ENCODE assay signal across 17 cellular contexts in the genomic region with DNA sequence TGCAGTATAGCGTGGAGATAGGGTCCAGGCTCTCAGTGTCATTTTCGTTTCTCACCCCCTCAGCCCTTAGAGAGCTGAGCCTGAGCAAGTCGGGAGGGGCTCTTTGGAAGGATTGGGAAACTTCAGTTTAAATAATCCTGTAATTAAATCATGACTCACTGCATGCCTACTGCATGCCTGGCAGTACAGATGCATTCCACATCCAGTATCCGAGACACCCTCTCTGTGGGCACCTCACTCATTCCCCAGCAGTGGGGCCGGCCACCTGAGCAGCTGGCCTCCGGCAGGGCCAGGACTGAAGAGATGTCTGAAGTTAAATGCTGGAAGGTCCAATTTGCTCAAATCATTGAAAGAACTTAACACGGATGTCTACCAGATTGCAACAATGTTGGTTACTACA.
DNase-seq lines count a peak whose midpoint lies in the region; ATAC-seq, FAIRE-seq and TF ChIP-seq lines count a peak whose summit lies in the region.
"Had no signal": no experiment of that assay in that cellular context is flagged by ENCODE, and none has a peak within 500 bp of the region (broad histone marks: within the 10 kb centered on the region; RNA-seq: fewer than 3 reads in every experiment).

No MANE protein-coding gene starts in this region.

- H3K4me3 Mint-ChIP-seq in HFFc6: no peak overlapping the region
- no peak overlapping the region for H3K4me3 Mint-ChIP-seq in activated T-helper 17 cell treated with anti-CD3 and anti-CD28 coated beads, Interleukin-2, amount 50 U/mL, for 72 hours
- H3K4me3 Mint-ChIP-seq: activated CD8-positive, alpha-beta T cell treated with anti-CD3 and anti-CD28 coated beads, Interleukin-2, amount 10 ng/mL, durations not matched to agents 7 days and 5 days; CD4-positive, CD25-positive, alpha-beta regulatory T cell had no signal

- no peak for TF ChIP-seq CTCF in HFFc6 (IDR thresholded peaks at IDR 0.05)

- H3K4me1 Mint-ChIP-seq in HFFc6 (ENCODE audit: low read depth): peaks cover 14% of the 10 kb centered on the region
- no peaks in the 10 kb centered on the region for H3K4me1 Mint-ChIP-seq in activated T-helper 17 cell treated with anti-CD3 and anti-CD28 coated beads, Interleukin-2, amount 50 U/mL, for 72 hours

- FAIRE-seq in urothelium cell line (lab: Jason Lieb, UNC): no peak

- no peaks in the 10 kb centered on the region for H3K36me3 Mint-ChIP-seq in HFFc6 (ENCODE audit: low read depth)
- H3K36me3 Mint-ChIP-seq in activated T-helper 17 cell treated with anti-CD3 and anti-CD28 coated beads, Interleukin-2, amount 50 U/mL, for 72 hours (ENCODE audit: low read depth): no peaks in the 10 kb centered on the region
- H3K36me3 Mint-ChIP-seq: CD4-positive, CD25-positive, alpha-beta regulatory T cell had no signal

- no peaks in the 10 kb centered on the region for H3K9me3 Mint-ChIP-seq in HFFc6
- no peaks in the 10 kb centered on the region for H3K9me3 Mint-ChIP-seq in activated T-helper 17 cell treated with anti-CD3 and anti-CD28 coated beads, Interleukin-2, amount 50 U/mL, for 72 hours

- peak; percentile 45 for DNase-seq in HFFc6
- DNase-seq in T1000 (lab: John Stamatoyannopoulos, UW): peak; percentile 20
- peak; percentile 26 for DNase-seq in hepatic stellate cell (ENCODE audit: low spot score)
- DNase-seq in urothelium cell line (ENCODE audit: low spot score): peak; percentile 68
- no peak for DNase-seq in foreskin melanocyte
- DNase-seq: activated CD8-positive, alpha-beta T cell treated with anti-CD3 and anti-CD28 coated beads, Interleukin-2, amount 10 ng/mL, durations not matched to agents 7 days and 5 days; CD4-positive, CD25-positive, alpha-beta regulatory T cell; effector CD8-positive, alpha-beta T cell; left cardiac atrium; NCI-H2029; NCI-H774; SIG-M5; stimulated activated CD4-positive, alpha-beta T cell treated with anti-CD3 and anti-CD28 coated beads, Interleukin-1b, Interleukin-23, amount 100 ng/mL, for 48 hours; stimulated activated CD8-positive, alpha-beta memory T cell treated with anti-CD3 and anti-CD28 coated beads, Interleukin-4, amount 100 ng/mL, for 48 hours; tibial artery had no signal

- no peak overlapping the region for H3K27ac Mint-ChIP-seq in HFFc6
- no peak overlapping the region for H3K27ac Mint-ChIP-seq in activated T-helper 17 cell treated with anti-CD3 and anti-CD28 coated beads, Interleukin-2, amount 50 U/mL, for 72 hours
- H3K27ac Mint-ChIP-seq: activated CD8-positive, alpha-beta T cell treated with anti-CD3 and anti-CD28 coated beads, Interleukin-2, amount 10 ng/mL, durations not matched to agents 7 days and 5 days; CD4-positive, CD25-positive, alpha-beta regulatory T cell had no signal

- ATAC-seq in HG03280 (IDR thresholded peaks at IDR 0.05; ENCODE audit: unreplicated experiment): no peak
- ATAC-seq in activated T-helper 17 cell treated with anti-CD3 and anti-CD28 coated beads, Interleukin-2, amount 50 U/mL, for 72 hours (replicated peaks): no peak
- ATAC-seq: activated CD8-positive, alpha-beta T cell treated with anti-CD3 and anti-CD28 coated beads, Interleukin-2, amount 10 ng/mL, durations not matched to agents 7 days and 5 days had no signal

- peaks cover 10% of the 10 kb centered on the region for H3K27me3 Mint-ChIP-seq in HFFc6 (ENCODE audit: insufficient read depth)
- peaks cover 31% of the 10 kb centered on the region for H3K27me3 Mint-ChIP-seq in activated T-helper 17 cell treated with anti-CD3 and anti-CD28 coated beads, Interleukin-2, amount 50 U/mL, for 72 hours
